Comparison of ENCODE assay signal across 9 cellular contexts in genomic region chr6:24933868-24934401, GRCh38. TPM values are rescaled to one million over a fixed set of nuclear protein-coding genes. Genes with fewer than 3 reads are reported as not detected.
DNase-seq lines count a peak whose midpoint lies in the region; ATAC-seq and TF ChIP-seq lines count a peak whose summit lies in the region.
"Had no signal": no experiment of that assay in that cellular context is flagged by ENCODE, and none has a peak within 500 bp of the region (broad histone marks: within the 10 kb centered on the region; RNA-seq: fewer than 3 reads in every experiment).

No MANE protein-coding gene starts in this region.

- H4K8ac ChIP-seq in mesenchymal stem cell (ENCODE audit: low read length) = no peak overlapping the region

- H4K91ac ChIP-seq in mesenchymal stem cell (ENCODE audit: low read length) = no peak overlapping the region

- peaks cover 98% of the 10 kb centered on the region for H3K4me1 Mint-ChIP-seq in stimulated activated naive CD8-positive, alpha-beta T cell treated with anti-CD3 and anti-CD28 coated beads, Interleukin-15, Interleukin-2, amounts not matched to agents 100 ng/mL and 50 ng/mL, for 24 hours (ENCODE audit: low read depth)

- 59 to 63% methylated on average over 7 of the region's 7 CpGs for WGBS in esophagus squamous epithelium, 2 donors
- 74% methylated on average over 6 of the region's 7 CpGs for WGBS in mesenchymal stem cell

- ATAC-seq in SK-N-SH treated with all-trans-retinoic acid at 6 μM for 48 hours (peak; percentile 61), gastrocnemius medialis (no peak), HG03439 (IDR thresholded peaks at IDR 0.05; ENCODE audit: unreplicated experiment) (no peak)

- H3K4ac ChIP-seq in mesenchymal stem cell (ENCODE audit: low read depth in 1 of 2, low read length in 2 of 2) = no peak overlapping the region

- H3K36me3 ChIP-seq in esophagus squamous epithelium = no peaks in the 10 kb centered on the region
- no peaks in the 10 kb centered on the region for H3K36me3 ChIP-seq in gastrocnemius medialis
- H3K36me3 ChIP-seq in mesenchymal stem cell (ENCODE audit: control insufficient read depth in 1 of 2, insufficient read depth in 2 of 2, low read depth in 1 of 2, low read length in 2 of 2) = no peaks in the 10 kb centered on the region

- H2BK5ac ChIP-seq in mesenchymal stem cell (ENCODE audit: low read depth, low read length, poor library complexity, severe bottlenecking) = no peak overlapping the region

- H2BK12ac ChIP-seq in mesenchymal stem cell (ENCODE audit: low read length in 2 of 2) = no peak overlapping the region

- H3K4me3 ChIP-seq in GM12875 (ENCODE audit: low read depth, low read length) (peak overlapping the region; percentile 20), esophagus squamous epithelium (peak overlapping the region in 2 of 4 donors; percentile 2 to 38), gastrocnemius medialis (no peak overlapping the region), mesenchymal stem cell (ENCODE audit: insufficient read depth in 1 of 2, low read depth in 1 of 2, low read length in 2 of 2) (no peak overlapping the region)

- peaks cover 0 to 49% (median 24%) of the 10 kb centered on the region in 3 donors for H3K4me1 ChIP-seq in esophagus squamous epithelium
- H3K4me1 ChIP-seq in gastrocnemius medialis = peaks cover 23 to 28% of the 10 kb centered on the region in 2 donors
- peaks cover 7% of the 10 kb centered on the region for H3K4me1 ChIP-seq in mesenchymal stem cell (ENCODE audit: control insufficient read depth, insufficient read depth, low read depth, low read length)
- H3K4me1 ChIP-seq: parathyroid adenoma had no signal

- no peak overlapping the region for H2BK120ac ChIP-seq in mesenchymal stem cell (ENCODE audit: low read depth, low read length)

- intact Hi-C loops in esophagus squamous epithelium (cut with DNase I) = no loop called here
- intact Hi-C loops in gastrocnemius medialis (cut with DNase I; ENCODE audit: low total_unique reads) = loop anchor here (5.0 kb wide), 2 partner anchors 58 to 77 kb away; no protein-coding TSS in a partner anchor

- H3K27me3 Mint-ChIP-seq in stimulated activated naive CD8-positive, alpha-beta T cell treated with anti-CD3 and anti-CD28 coated beads, Interleukin-15, Interleukin-2, amounts not matched to agents 100 ng/mL and 50 ng/mL, for 24 hours = no peaks in the 10 kb centered on the region

- H3K4me2 ChIP-seq in mesenchymal stem cell (ENCODE audit: low read length, poor library complexity, severe bottlenecking) = no peak overlapping the region

- H2BK15ac ChIP-seq in mesenchymal stem cell (ENCODE audit: low read depth, poor library complexity, severe bottlenecking) = no peak overlapping the region

- H3K9me3 Mint-ChIP-seq in stimulated activated naive CD8-positive, alpha-beta T cell treated with anti-CD3 and anti-CD28 coated beads, Interleukin-15, Interleukin-2, amounts not matched to agents 100 ng/mL and 50 ng/mL, for 24 hours = no peaks in the 10 kb centered on the region

- no peak overlapping the region for H3K23ac ChIP-seq in mesenchymal stem cell (ENCODE audit: low read length in 2 of 2)

- H3K27ac ChIP-seq in esophagus squamous epithelium (no peak overlapping the region), gastrocnemius medialis (no peak overlapping the region), mesenchymal stem cell (ENCODE audit: low read length, poor library complexity, severe bottlenecking) (no peak overlapping the region)
- H3K27ac ChIP-seq: parathyroid adenoma had no signal

- peak overlapping the region; percentile 91 for H3K4me3 Mint-ChIP-seq in stimulated activated naive CD8-positive, alpha-beta T cell treated with anti-CD3 and anti-CD28 coated beads, Interleukin-15, Interleukin-2, amounts not matched to agents 100 ng/mL and 50 ng/mL, for 24 hours

- H3K9me3 ChIP-seq in esophagus squamous epithelium (no peaks in the 10 kb centered on the region), gastrocnemius medialis (no peaks in the 10 kb centered on the region), mesenchymal stem cell (ENCODE audit: control insufficient read depth, low read length) (no peaks in the 10 kb centered on the region)

- peak; percentile 75 for TF ChIP-seq CTCF in GM12875 (IDR thresholded peaks at IDR 0.05; ENCODE audit: borderline replicate concordance, insufficient read depth, low read depth, low read length)
- peak; percentile 8 to 44 (median 32) for TF ChIP-seq CTCF in esophagus squamous epithelium (IDR thresholded peaks at IDR 0.05)
- TF ChIP-seq CTCF in gastrocnemius medialis (IDR thresholded peaks at IDR 0.05 in 4 of 5, conservative IDR thresholded peaks at IDR 0.05 in 1 of 5) = peak in 2 of 5 experiments; percentile 24 to 49

- H3K27me3 ChIP-seq in esophagus squamous epithelium (no peaks in the 10 kb centered on the region), gastrocnemius medialis (no peaks in the 10 kb centered on the region), mesenchymal stem cell (ENCODE audit: control insufficient read depth in 1 of 2, insufficient read depth in 1 of 2, low read length in 2 of 2) (peaks cover 4 to 25% of the 10 kb centered on the region in 2 experiments)

- no peaks in the 10 kb centered on the region for H3K79me1 ChIP-seq in mesenchymal stem cell (replicated peaks; ENCODE audit: low read length, poor library complexity, severe bottlenecking)

- no peak overlapping the region for H3K9ac ChIP-seq in mesenchymal stem cell (ENCODE audit: low read length)
- H3K9ac ChIP-seq: parathyroid adenoma had no signal

- TF ChIP-seq POLR2A in esophagus squamous epithelium (IDR thresholded peaks at IDR 0.05) (no peak), gastrocnemius medialis (IDR thresholded peaks at IDR 0.05) (no peak)

- no peak overlapping the region for H2AFZ ChIP-seq in mesenchymal stem cell (ENCODE audit: low read depth, low read length)
- H2AFZ ChIP-seq: parathyroid adenoma had no signal

- peaks cover 3% of the 10 kb centered on the region for H3K36me3 Mint-ChIP-seq in stimulated activated naive CD8-positive, alpha-beta T cell treated with anti-CD3 and anti-CD28 coated beads, Interleukin-15, Interleukin-2, amounts not matched to agents 100 ng/mL and 50 ng/mL, for 24 hours (ENCODE audit: low read depth)

- no peak overlapping the region for H3K14ac ChIP-seq in mesenchymal stem cell (ENCODE audit: low read length in 2 of 2)

- peak overlapping the region; percentile 98 for H3K27ac Mint-ChIP-seq in stimulated activated naive CD8-positive, alpha-beta T cell treated with anti-CD3 and anti-CD28 coated beads, Interleukin-15, Interleukin-2, amounts not matched to agents 100 ng/mL and 50 ng/mL, for 24 hours

- peak; percentile 40 to 48 for DNase-seq in AML-193 (lab: John Stamatoyannopoulos, UW)
- DNase-seq in esophagus squamous epithelium (lab: John Stamatoyannopoulos, UW) = no peak
- no peak for DNase-seq in gastrocnemius medialis
- no peak for DNase-seq in mesenchymal stem cell

- in situ Hi-C loops in gastrocnemius medialis (cut with MboI; ENCODE audit: low sequenced_read_pairs in 4 of 4) = no loop called here

- H2AK5ac ChIP-seq in mesenchymal stem cell (ENCODE audit: low read length, severe bottlenecking) = no peak overlapping the region

- no peak overlapping the region for H3K18ac ChIP-seq in mesenchymal stem cell (ENCODE audit: low read depth in 1 of 2, low read length in 2 of 2)

TF ChIP-seq in SK-N-SH treated with all-trans-retinoic acid at 6 μM for 48 hours, 23 proteins besides CTCF, POLR2A, EP300 and RAD21 (continues in another document):
- TF ChIP-seq, protein P1, sequence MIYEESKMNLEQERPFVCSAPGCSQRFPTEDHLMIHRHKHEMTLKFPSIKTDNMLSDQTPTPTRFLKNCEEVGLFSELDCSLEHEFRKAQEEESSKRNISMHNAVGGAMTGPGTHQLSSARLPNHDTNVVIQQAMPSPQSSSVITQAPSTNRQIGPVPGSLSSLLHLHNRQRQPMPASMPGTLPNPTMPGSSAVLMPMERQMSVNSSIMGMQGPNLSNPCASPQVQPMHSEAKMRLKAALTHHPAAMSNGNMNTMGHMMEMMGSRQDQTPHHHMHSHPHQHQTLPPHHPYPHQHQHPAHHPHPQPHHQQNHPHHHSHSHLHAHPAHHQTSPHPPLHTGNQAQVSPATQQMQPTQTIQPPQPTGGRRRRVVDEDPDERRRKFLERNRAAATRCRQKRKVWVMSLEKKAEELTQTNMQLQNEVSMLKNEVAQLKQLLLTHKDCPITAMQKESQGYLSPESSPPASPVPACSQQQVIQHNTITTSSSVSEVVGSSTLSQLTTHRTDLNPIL (CRISPR knock-in tag; IDR thresholded peaks at IDR 0.05; ENCODE audit: low read depth) = no peak
- no peak for TF ChIP-seq PATZ1 (CRISPR knock-in tag; IDR thresholded peaks at IDR 0.05; ENCODE audit: borderline replicate concordance)
- TF ChIP-seq, protein P2, sequence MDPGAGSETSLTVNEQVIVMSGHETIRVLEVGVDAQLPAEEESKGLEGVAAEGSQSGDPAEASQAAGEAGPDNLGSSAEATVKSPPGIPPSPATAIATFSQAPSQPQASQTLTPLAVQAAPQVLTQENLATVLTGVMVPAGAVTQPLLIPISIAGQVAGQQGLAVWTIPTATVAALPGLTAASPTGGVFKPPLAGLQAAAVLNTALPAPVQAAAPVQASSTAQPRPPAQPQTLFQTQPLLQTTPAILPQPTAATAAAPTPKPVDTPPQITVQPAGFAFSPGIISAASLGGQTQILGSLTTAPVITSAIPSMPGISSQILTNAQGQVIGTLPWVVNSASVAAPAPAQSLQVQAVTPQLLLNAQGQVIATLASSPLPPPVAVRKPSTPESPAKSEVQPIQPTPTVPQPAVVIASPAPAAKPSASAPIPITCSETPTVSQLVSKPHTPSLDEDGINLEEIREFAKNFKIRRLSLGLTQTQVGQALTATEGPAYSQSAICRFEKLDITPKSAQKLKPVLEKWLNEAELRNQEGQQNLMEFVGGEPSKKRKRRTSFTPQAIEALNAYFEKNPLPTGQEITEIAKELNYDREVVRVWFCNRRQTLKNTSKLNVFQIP (CRISPR knock-in tag; IDR thresholded peaks at IDR 0.05; ENCODE audit: borderline replicate concordance, low read depth) = no peak
- TF ChIP-seq GLIS3 (CRISPR knock-in tag; IDR thresholded peaks at IDR 0.05) = no peak

RNA-seq across cellular contexts. Expression of gene RIPOR2, which starts 1.8 kb away (rescaled TPM):
- 1 to 10 TPM in 3 of 4 donors, under 1 TPM in 1; 0.83 to 4.4 (median 3.3) TPM for total RNA-seq in esophagus squamous epithelium
- 10 to 100 TPM in 3 of 4 donors, 1 to 10 TPM in 1; 5.2 to 34.0 (median 21.2) TPM for total RNA-seq in gastrocnemius medialis
- 0.62 TPM for polyA plus RNA-seq in mesenchymal stem cell (2013, experiment 1 of 2)
- polyA plus RNA-seq in mesenchymal stem cell (2013, experiment 2 of 2) = 0.41 TPM

Comparison
In these comparisons a context has a peak if more than half of its experiments do, and no peak if none do; other contexts are left out.
1. DNase-seq: peak in AML-193 (2 of 2); none in esophagus squamous epithelium (single experiment), gastrocnemius medialis (0 of 2) and mesenchymal stem cell (single experiment).